In the genomic region with DNA sequence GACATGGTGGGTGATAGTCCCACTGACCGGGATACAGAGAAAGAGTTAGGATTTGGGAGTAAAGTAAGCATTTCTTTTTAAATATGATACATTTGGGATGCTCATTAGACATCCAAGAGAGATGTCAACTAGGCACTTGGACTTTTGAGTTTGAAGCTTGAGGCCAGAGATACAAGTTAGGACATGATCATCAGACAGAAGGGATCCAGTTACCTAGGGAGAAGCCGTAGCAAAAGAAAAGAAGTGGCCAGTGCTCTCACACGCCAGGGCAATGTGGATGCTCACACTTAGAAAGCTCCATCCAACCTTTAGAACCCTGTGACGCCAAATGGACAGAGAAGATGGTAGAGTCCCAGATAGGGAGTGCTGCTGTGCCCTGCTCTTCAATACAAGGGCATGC, we compare ENCODE assay signal across 26 cellular contexts. TPM values are rescaled to one million over a fixed set of nuclear protein-coding genes. Genes with fewer than 3 reads are reported as not detected.
"Had no signal": no experiment of that assay in that cellular context is flagged by ENCODE, and none has a peak within 500 bp of the region (broad histone marks: within the 10 kb centered on the region; RNA-seq: fewer than 3 reads in every experiment).

No MANE protein-coding gene starts in this region.

- H3K27me3 ChIP-seq: ovary, right atrium auricular region, right lobe of liver, tibial nerve, uterus had no signal

- H3K27ac Mint-ChIP-seq: immature natural killer cell; memory B cell; naive thymus-derived CD4-positive, alpha-beta T cell; natural killer cell treated with Interleukin-12 subunit alpha and Interleukin-12 subunit beta and Interleukin-15 and Interleukin-18, amount 100 ng/mL, for 72 hours; progenitor cell of endocrine pancreas; stimulated activated memory B cell treated with anti-CD40 and anti-IgM and Interleukin-4, amounts not matched to agents 10 μg/mL and 1 μg/mL and 100 μg/mL, for 72 hours; type B pancreatic cell had no signal

- H3K9me3 ChIP-seq: left ventricle myocardium inferior, ovary, right atrium auricular region, right lobe of liver, tibial nerve, uterus had no signal

- H3K27me3 Mint-ChIP-seq: progenitor cell of endocrine pancreas, type B pancreatic cell had no signal

- H3K4me3 Mint-ChIP-seq: immature natural killer cell; memory B cell; naive thymus-derived CD4-positive, alpha-beta T cell; natural killer cell treated with Interleukin-12 subunit alpha and Interleukin-12 subunit beta and Interleukin-15 and Interleukin-18, amount 100 ng/mL, for 72 hours; stimulated activated memory B cell treated with anti-CD40 and anti-IgM and Interleukin-4, amounts not matched to agents 10 μg/mL and 1 μg/mL and 100 μg/mL, for 72 hours; stimulated activated naive CD8-positive, alpha-beta T cell treated with anti-CD3 and anti-CD28 coated beads, Interleukin-15, amount 100 ng/mL, for 72 hours; type B pancreatic cell had no signal

- H3K4me1 ChIP-seq: left ventricle myocardium inferior, right atrium auricular region, uterus had no signal

- H3K27ac ChIP-seq: left ventricle myocardium inferior, ovary, right atrium auricular region, right lobe of liver, tibial nerve, uterus had no signal

- DNase-seq: hypothalamus; immature natural killer cell; left ventricle myocardium inferior; midbrain; mucosa of descending colon; naive thymus-derived CD4-positive, alpha-beta T cell; ovary; right lobe of liver; stimulated activated CD4-positive, alpha-beta T cell treated with anti-CD3 and anti-CD28 coated beads, Interleukin-1b, Interleukin-23, amount 100 ng/mL, for 48 hours; stimulated activated CD4-positive, alpha-beta T cell treated with anti-CD3 and anti-CD28 coated beads, Interleukin-2, amount 100 ng/mL, for 48 hours; stimulated activated CD4-positive, alpha-beta T cell treated with anti-CD3 and anti-CD28 coated beads, Interleukin-4, amount 100 ng/mL, for 4 hours; stimulated activated CD8-positive, alpha-beta memory T cell treated with anti-CD3 and anti-CD28 coated beads, Interleukin-4, amount 100 ng/mL, for 48 hours; stimulated activated naive CD4-positive, alpha-beta T cell treated with Interleukin-2 at 50 U/mL for 16 hours; stimulated activated naive CD8-positive, alpha-beta T cell treated with anti-CD3 and anti-CD28 coated beads, Interleukin-15, amount 100 ng/mL, for 72 hours; substantia nigra; uterus had no signal

- H3K4me3 ChIP-seq: left ventricle myocardium inferior, lung, mucosa of descending colon, ovary, right atrium auricular region, right lobe of liver, smooth muscle cell, tibial nerve, uterus had no signal

- H3K4me1 Mint-ChIP-seq: immature natural killer cell; stimulated activated memory B cell treated with anti-CD40 and anti-IgM and Interleukin-4, amounts not matched to agents 10 μg/mL and 1 μg/mL and 100 μg/mL, for 72 hours had no signal

- H3K4me2 ChIP-seq: smooth muscle cell had no signal

- FAIRE-seq: islet of Langerhans had no signal

- H3K36me3 ChIP-seq: left ventricle myocardium inferior, ovary, right atrium auricular region, right lobe of liver, tibial nerve, uterus had no signal

- H3K36me3 Mint-ChIP-seq: stimulated activated memory B cell treated with anti-CD40 and anti-IgM and Interleukin-4, amounts not matched to agents 10 μg/mL and 1 μg/mL and 100 μg/mL, for 72 hours had no signal

RNA-seq across cellular contexts. Expression of a gene that starts 14.0 kb away (rescaled TPM):
- polyA plus RNA-seq: naive thymus-derived CD4-positive, alpha-beta T cell had no signal
